ENCODE assay signal across 17 cellular contexts in the genomic region with DNA sequence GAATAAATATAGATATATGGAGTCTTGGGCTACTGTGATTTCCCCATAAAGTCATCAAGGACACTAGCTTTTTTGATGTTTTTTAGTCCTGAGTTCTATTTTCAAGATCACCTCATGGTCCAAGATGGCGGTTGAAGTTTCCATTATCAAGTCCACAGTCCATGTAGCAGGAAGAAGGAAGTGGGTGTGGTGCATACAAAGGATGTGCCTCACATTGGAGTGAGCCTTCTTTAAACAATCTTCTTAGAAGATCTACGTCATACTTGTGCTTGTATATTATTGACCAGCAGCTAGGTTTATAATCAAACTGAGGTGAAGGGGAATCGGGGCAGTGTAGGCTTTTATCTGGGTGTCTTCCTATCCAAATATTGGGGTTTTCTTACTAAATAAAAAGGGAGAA.
DNase-seq lines count a peak whose midpoint lies in the region; ATAC-seq, FAIRE-seq and TF ChIP-seq lines count a peak whose summit lies in the region.
"Had no signal": no experiment of that assay in that cellular context is flagged by ENCODE, and none has a peak within 500 bp of the region (broad histone marks: within the 10 kb centered on the region; RNA-seq: fewer than 3 reads in every experiment).

No MANE protein-coding gene starts in this region.

- peaks cover 2% of the 10 kb centered on the region for H3K36me3 Mint-ChIP-seq in activated CD8-positive, alpha-beta T cell treated with anti-CD3 and anti-CD28 coated beads for 36 hours (ENCODE audit: low read depth)
- H3K36me3 Mint-ChIP-seq in activated CD8-positive, alpha-beta T cell treated with anti-CD3 and anti-CD28 coated beads, Interleukin-2, amount 10 ng/mL, durations not matched to agents 7 days and 5 days (ENCODE audit: low read depth) = peaks cover 7% of the 10 kb centered on the region
- H3K36me3 Mint-ChIP-seq: CD8-positive, alpha-beta memory T cell had no signal

- H3K4me3 ChIP-seq in K562 (no peak overlapping the region), psoas muscle (no peak overlapping the region)
- H3K4me3 ChIP-seq: BLaER1, GM23338 had no signal

- H3K27ac ChIP-seq in K562 (ENCODE audit: extremely low read depth, low read depth, low read length) = no peak overlapping the region
- peak overlapping the region; percentile 93 for H3K27ac ChIP-seq in psoas muscle
- H3K27ac ChIP-seq: BLaER1 had no signal

- H3K27me3 Mint-ChIP-seq in activated CD8-positive, alpha-beta T cell treated with anti-CD3 and anti-CD28 coated beads for 36 hours = no peaks in the 10 kb centered on the region
- H3K27me3 Mint-ChIP-seq in activated CD8-positive, alpha-beta T cell treated with anti-CD3 and anti-CD28 coated beads, Interleukin-2, amount 10 ng/mL, durations not matched to agents 7 days and 5 days (ENCODE audit: low read depth) = no peaks in the 10 kb centered on the region

- TF ChIP-seq EP300 in K562 (IDR thresholded peaks at IDR 0.05; ENCODE audit: low read length) = no peak

- in situ Hi-C loops in K562 (cut with MboI) = no loop called here

- no peak for TF ChIP-seq CTCF in activated CD8-positive, alpha-beta T cell treated with anti-CD3 and anti-CD28 coated beads for 36 hours (IDR thresholded peaks at IDR 0.05)
- no peak for TF ChIP-seq CTCF in K562 (IDR thresholded peaks at IDR 0.05 in 2 of 3, conservative IDR thresholded peaks at IDR 0.05 in 1 of 3; ENCODE audit: insufficient read depth in 2 of 3, low read depth in 1 of 3, low read length in 3 of 3)
- no peak for TF ChIP-seq CTCF in psoas muscle (IDR thresholded peaks at IDR 0.05)
- no peak for TF ChIP-seq CTCF in omental fat pad (IDR thresholded peaks at IDR 0.05)

- no peak overlapping the region for H3K9ac ChIP-seq in K562 (ENCODE audit: insufficient read depth in 1 of 2, low read depth in 2 of 2, low read length in 2 of 2)
- H3K9ac ChIP-seq: BLaER1 had no signal

- no peaks in the 10 kb centered on the region for H3K9me1 ChIP-seq in K562 (ENCODE audit: control insufficient read depth, insufficient read depth, low read length)

- H3K4me2 ChIP-seq in K562 (ENCODE audit: insufficient read depth, low read length) = no peak overlapping the region
- H3K4me2 ChIP-seq: BLaER1, GM23338 had no signal

- no peak for TF ChIP-seq RAD21 in K562 (CRISPR knock-in tag; conservative IDR thresholded peaks at IDR 0.05 in 1 of 2, IDR thresholded peaks at IDR 0.05 in 1 of 2)

- no peak for TF ChIP-seq POLR2A in K562 (conservative IDR thresholded peaks at IDR 0.05)

- FAIRE-seq in K562 (lab: Jason Lieb, UNC) (no peak), urothelium cell line (lab: Jason Lieb, UNC) (peak; percentile 56)
- FAIRE-seq: GM18507 had no signal

- intact Hi-C loops in activated CD8-positive, alpha-beta T cell treated with anti-CD3 and anti-CD28 coated beads for 36 hours (cut with micrococcal nuclease) = no loop called here
- intact Hi-C loops in K562 (cut with micrococcal nuclease) (no loop called here), psoas muscle (cut with DNase I) (loop anchor here (5.0 to 10.0 kb wide), 3 partner anchors 93 to 608 kb away; a partner anchor contains a TSS)

- H3K9me3 Mint-ChIP-seq in activated CD8-positive, alpha-beta T cell treated with anti-CD3 and anti-CD28 coated beads for 36 hours = no peaks in the 10 kb centered on the region
- peaks cover 16% of the 10 kb centered on the region for H3K9me3 Mint-ChIP-seq in activated CD8-positive, alpha-beta T cell treated with anti-CD3 and anti-CD28 coated beads, Interleukin-2, amount 10 ng/mL, durations not matched to agents 7 days and 5 days (ENCODE audit: insufficient read depth)
- H3K9me3 Mint-ChIP-seq: CD8-positive, alpha-beta memory T cell; GM23338 had no signal

- H4K20me1 ChIP-seq in K562 (replicated peaks; ENCODE audit: control insufficient read depth, insufficient read depth, low read length) = no peaks in the 10 kb centered on the region
- H4K20me1 ChIP-seq: BLaER1 had no signal

- peaks cover 28% of the 10 kb centered on the region for H3K4me1 Mint-ChIP-seq in activated CD8-positive, alpha-beta T cell treated with anti-CD3 and anti-CD28 coated beads for 36 hours (ENCODE audit: low read depth)
- peaks cover 31% of the 10 kb centered on the region for H3K4me1 Mint-ChIP-seq in activated CD8-positive, alpha-beta T cell treated with anti-CD3 and anti-CD28 coated beads, Interleukin-2, amount 10 ng/mL, durations not matched to agents 7 days and 5 days (ENCODE audit: low read depth)

- CTCF ChIA-PET in activated CD8-positive, alpha-beta T cell treated with anti-CD3 and anti-CD28 coated beads for 36 hours (lab: Charles Lee) = interaction anchor here (1.0 kb wide), 1 partner anchor 308 kb away, joined by 4 read pairs; no protein-coding TSS in a partner anchor
- CTCF ChIA-PET in activated CD8-positive, alpha-beta T cell treated with anti-CD3 and anti-CD28 coated beads, Interleukin-2, amount 10 ng/mL, durations not matched to agents 7 days and 5 days (lab: Charles Lee) = interaction anchor here (1.0 kb wide), 1 partner anchor 31 kb away, joined by 3 read pairs; no protein-coding TSS in a partner anchor
- CTCF ChIA-PET in K562 (lab: Yijun Ruan, JAX; ENCODE audit: low intra/inter-chr PET ratio) = no interaction called here

- peak overlapping the region; percentile 69 for H3K27ac Mint-ChIP-seq in activated CD8-positive, alpha-beta T cell treated with anti-CD3 and anti-CD28 coated beads for 36 hours
- no peak overlapping the region for H3K27ac Mint-ChIP-seq in activated CD8-positive, alpha-beta T cell treated with anti-CD3 and anti-CD28 coated beads, Interleukin-2, amount 10 ng/mL, durations not matched to agents 7 days and 5 days
- H3K27ac Mint-ChIP-seq: GM23338 had no signal

- H3K4me3 Mint-ChIP-seq in activated CD8-positive, alpha-beta T cell treated with anti-CD3 and anti-CD28 coated beads for 36 hours = no peak overlapping the region
- no peak overlapping the region for H3K4me3 Mint-ChIP-seq in activated CD8-positive, alpha-beta T cell treated with anti-CD3 and anti-CD28 coated beads, Interleukin-2, amount 10 ng/mL, durations not matched to agents 7 days and 5 days
- H3K4me3 Mint-ChIP-seq: CD8-positive, alpha-beta memory T cell; GM23338 had no signal

- WGBS in K562 (ENCODE audit: insufficient coverage, low coverage, missing lambda C conversion rate) = 64% methylated on average over 3 of the region's 3 CpGs
- WGBS in psoas muscle, 3 donors = 90 to 93% (median 92%) methylated on average over 3 of the region's 3 CpGs

- H2AFZ ChIP-seq in K562 (ENCODE audit: low read depth, low read length) = no peak overlapping the region
- H2AFZ ChIP-seq: GM23338 had no signal

- POLR2A ChIA-PET in activated CD8-positive, alpha-beta T cell treated with anti-CD3 and anti-CD28 coated beads for 36 hours (lab: Charles Lee) = no interaction called here
- POLR2A ChIA-PET in activated CD8-positive, alpha-beta T cell treated with anti-CD3 and anti-CD28 coated beads, Interleukin-2, amount 10 ng/mL, durations not matched to agents 7 days and 5 days (lab: Charles Lee) = interaction anchor here (0.6 to 1.1 kb wide), 2 partner anchors 43 to 607 kb away, joined by 3 to 4 read pairs; a partner anchor contains a TSS
- POLR2A ChIA-PET in K562 (lab: Yijun Ruan, JAX) = no interaction called here

- no peak for DNase-seq in activated CD8-positive, alpha-beta T cell treated with anti-CD3 and anti-CD28 coated beads for 36 hours
- DNase-seq in activated CD8-positive, alpha-beta T cell treated with anti-CD3 and anti-CD28 coated beads, Interleukin-2, amount 10 ng/mL, durations not matched to agents 7 days and 5 days = no peak
- DNase-seq in K562 (ENCODE audit: extremely low read depth in 1 of 4, low spot score in 3 of 4) (no peak), psoas muscle (no peak), urothelium cell line (ENCODE audit: low spot score) (no peak), omental fat pad (ENCODE audit: low spot score) (no peak)
- DNase-seq: 8988T; AML-193; Caco-2; CD8-positive, alpha-beta memory T cell; DND-41; GDM1; H7 had no signal

- ATAC-seq in activated CD8-positive, alpha-beta T cell treated with anti-CD3 and anti-CD28 coated beads for 36 hours = peak; percentile 41
- no peak for ATAC-seq in activated CD8-positive, alpha-beta T cell treated with anti-CD3 and anti-CD28 coated beads, Interleukin-2, amount 10 ng/mL, durations not matched to agents 7 days and 5 days
- ATAC-seq in K562 (no peak), psoas muscle (no peak), GM21360 (IDR thresholded peaks at IDR 0.05; ENCODE audit: unreplicated experiment) (no peak), omental fat pad (ENCODE audit: low FRiP score) (no peak)
- ATAC-seq: GM23338 had no signal

- H3K27me3 ChIP-seq in K562 (ENCODE audit: control insufficient read depth in 2 of 2, insufficient read depth in 2 of 2, low read length in 2 of 2) = no peaks in the 10 kb centered on the region
- no peaks in the 10 kb centered on the region for H3K27me3 ChIP-seq in psoas muscle (ENCODE audit: insufficient read depth in 3 of 3, low read length in 2 of 3)
- H3K27me3 ChIP-seq: BLaER1 had no signal

- no peaks in the 10 kb centered on the region for H3K79me2 ChIP-seq in K562 (ENCODE audit: control insufficient read depth, insufficient read depth, low read length)

- H3K4me1 ChIP-seq in K562 (replicated peaks in 1 of 2; ENCODE audit: control insufficient read depth in 2 of 2, insufficient read depth in 2 of 2, low read length in 2 of 2) (peaks cover 0 to 33% of the 10 kb centered on the region in 2 experiments; a peak in 3 of 5 replicates), psoas muscle (peaks cover 42% of the 10 kb centered on the region)
- H3K4me1 ChIP-seq: BLaER1, Caco-2 had no signal

- H3K9me3 ChIP-seq in K562 (replicated peaks; ENCODE audit: control insufficient read depth, insufficient read depth, low read depth, low read length) (no peaks in the 10 kb centered on the region), psoas muscle (no peaks in the 10 kb centered on the region)
- H3K9me3 ChIP-seq: BLaER1, Caco-2 had no signal

- no TSS peak for BruUV-seq in K562 (replicated peaks; lab: Mats Ljungman, UMichigan)

- H3K36me3 ChIP-seq in K562 (ENCODE audit: control insufficient read depth, insufficient read depth, low read length) (no peaks in the 10 kb centered on the region), psoas muscle (ENCODE audit: insufficient read depth in 1 of 2, low read depth in 1 of 2) (no peaks in the 10 kb centered on the region)
- H3K36me3 ChIP-seq: BLaER1 had no signal

TF ChIP-seq in K562, 482 proteins besides CTCF, POLR2A, EP300 and RAD21 (continues in another document):
- TF ChIP-seq DMBX1 (CRISPR knock-in tag; IDR thresholded peaks at IDR 0.05; ENCODE audit: borderline replicate concordance) (peak; percentile 34; the same call in 1 of the 2 replicates), GABPA (tag; conservative IDR thresholded peaks at IDR 0.05; ENCODE audit: low read depth) (0 out of 2 replicates have a peak, but pooled peaks have one; percentile 30), CXXC5 (CRISPR knock-in tag; IDR thresholded peaks at IDR 0.05) (0 out of 2 replicates have a peak, but pooled peaks have one; percentile 16)

Comparison
In these comparisons a context has a peak if more than half of its experiments do, and no peak if none do; other contexts are left out.
1. intact Hi-C loops: an anchor here in psoas muscle (5.0 to 10.0 kb wide); none called in activated CD8-positive, alpha-beta T cell treated with anti-CD3 and anti-CD28 coated beads for 36 hours and K562.